ENCODE assay signal across 28 cellular contexts in the genomic region with DNA sequence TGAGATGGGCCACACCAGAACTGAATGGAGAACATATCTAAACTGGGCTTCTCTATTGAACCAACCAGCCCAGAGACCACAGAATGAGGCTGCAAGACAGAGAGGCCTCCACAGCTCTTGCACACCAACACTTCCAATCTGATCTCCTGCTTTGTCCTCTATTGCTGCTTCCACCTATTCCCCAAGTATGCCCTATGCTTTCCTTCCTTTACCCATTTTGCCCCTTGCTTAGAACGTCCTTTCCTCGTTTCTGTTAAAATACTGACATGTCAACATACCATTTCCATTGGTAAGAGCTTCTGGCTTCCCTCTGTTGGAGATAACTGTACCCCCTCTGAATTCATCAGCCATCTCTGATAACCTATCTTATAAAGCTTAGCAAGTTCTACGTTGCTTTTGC. TPM values are rescaled to one million over a fixed set of nuclear protein-coding genes. Genes with fewer than 3 reads are reported as not detected.
DNase-seq lines count a peak whose midpoint lies in the region; ATAC-seq and TF ChIP-seq lines count a peak whose summit lies in the region.
"Had no signal": no experiment of that assay in that cellular context is flagged by ENCODE, and none has a peak within 500 bp of the region (broad histone marks: within the 10 kb centered on the region; RNA-seq: fewer than 3 reads in every experiment).

No MANE protein-coding gene starts in this region.

- H3K27ac Mint-ChIP-seq in Calu3 (ENCODE audit: unreplicated experiment): no peak overlapping the region
- H3K27ac Mint-ChIP-seq in nephron progenitor cell: peak overlapping the region; percentile 36
- H3K27ac Mint-ChIP-seq: activated naive CD8-positive, alpha-beta T cell; activated T-helper 1 cell treated with anti-CD3 and anti-CD28 coated beads, Interleukin-12 subunit alpha, Interleukin-12 subunit beta, Interleukin-2, Interleukin-4 antibody, amounts not matched to agents 30 ng/mL and 10 ng/mL and 1 ng/mL, durations not matched to agents 14 hours and 24 hours and 36 hours; H9; memory B cell had no signal

- H3K4me3 ChIP-seq in NB4 (ENCODE audit: low read depth, low read length): peak overlapping the region; percentile 64
- peak overlapping the region in 55 of 59 donors; percentile 1 to 97 (median 87) for H3K4me3 ChIP-seq in dorsolateral prefrontal cortex
- H3K4me3 ChIP-seq: prostate gland, thyroid gland had no signal

- H3K9me3 Mint-ChIP-seq in Calu3 (ENCODE audit: low read depth, unreplicated experiment) (no peaks in the 10 kb centered on the region), nephron progenitor cell (no peaks in the 10 kb centered on the region)
- H3K9me3 Mint-ChIP-seq: activated T-helper 1 cell treated with anti-CD3 and anti-CD28 coated beads, Interleukin-12 subunit alpha, Interleukin-12 subunit beta, Interleukin-2, Interleukin-4 antibody, amounts not matched to agents 30 ng/mL and 10 ng/mL and 1 ng/mL, durations not matched to agents 14 hours and 24 hours and 36 hours; CD4-positive, alpha-beta memory T cell; H9; naive thymus-derived CD8-positive, alpha-beta T cell had no signal

- BruUV-seq in Calu3 (replicated peaks; lab: Mats Ljungman, UMichigan): no TSS peak

- H3K27me3 ChIP-seq in dorsolateral prefrontal cortex: no peaks in the 10 kb centered on the region
- H3K27me3 ChIP-seq: Peyer's patch, thyroid gland had no signal

- ATAC-seq in HG03175 (IDR thresholded peaks at IDR 0.05; ENCODE audit: unreplicated experiment): no peak
- ATAC-seq: naive thymus-derived CD8-positive, alpha-beta T cell had no signal

- peaks cover 21% of the 10 kb centered on the region for H3K36me3 Mint-ChIP-seq in Calu3 (ENCODE audit: insufficient read depth, unreplicated experiment)
- H3K36me3 Mint-ChIP-seq in nephron progenitor cell (ENCODE audit: low read depth): peaks cover 5% of the 10 kb centered on the region
- H3K36me3 Mint-ChIP-seq: memory B cell; naive thymus-derived CD8-positive, alpha-beta T cell had no signal

- no peak for TF ChIP-seq CTCF in Calu3 (IDR thresholded peaks at IDR 0.05; ENCODE audit: unreplicated experiment)
- TF ChIP-seq CTCF in NB4 (IDR thresholded peaks at IDR 0.05; ENCODE audit: low read depth, low read length): no peak
- no peak for TF ChIP-seq CTCF in dorsolateral prefrontal cortex (IDR thresholded peaks at IDR 0.05 in 54 of 56, conservative IDR thresholded peaks at IDR 0.05 in 2 of 56; ENCODE audit: low read depth in 1 of 56, partially characterized antibody in 56 of 56)
- TF ChIP-seq CTCF in nephron progenitor cell (IDR thresholded peaks at IDR 0.05): no peak

- CTCF ChIA-PET in Calu3 (lab: Charles Lee): interaction anchor here (5.4 kb wide), 1 partner anchor 92 kb away, joined by 29 read pairs; no protein-coding TSS in a partner anchor

- H3K4me3 Mint-ChIP-seq in Calu3 (ENCODE audit: low read depth, unreplicated experiment) (peak overlapping the region; percentile 25), nephron progenitor cell (peak overlapping the region; percentile 83)
- H3K4me3 Mint-ChIP-seq: memory B cell had no signal

- DNase-seq in Calu3 (no peak), NB4 (ENCODE audit: low read depth) (no peak), dorsolateral prefrontal cortex (no peak), nephron progenitor cell (no peak), NOMO-1 treated with DMSO at 0.1 percent for 48 hours (lab: John Stamatoyannopoulos, UW; ENCODE audit: unreplicated experiment) (no peak), dedifferentiated amniotic fluid mesenchymal stem cell (ENCODE audit: extremely low spot score) (no peak), NCI-H82 (lab: John Stamatoyannopoulos, UW) (no peak)
- DNase-seq: activated CD4-positive, alpha-beta T cell treated with anti-CD3 and anti-CD28 coated beads for 48 hours; CD4-positive, alpha-beta memory T cell; cerebellar nuclear complex; effector CD8-positive, alpha-beta T cell; H9; KG1; kidney glomerular epithelial cell; naive thymus-derived CD8-positive, alpha-beta T cell; NCI-H187 treated with DMSO at 0.1 percent for 48 hours; NCI-H2227 treated with DMSO at 0.1 percent for 48 hours; Peyer's patch; small intestine; stimulated activated CD4-positive, alpha-beta T cell treated with anti-CD3 and anti-CD28 coated beads, Interleukin-2, amount 100 ng/mL, for 48 hours; stimulated activated naive CD4-positive, alpha-beta T cell; T-helper 1 cell; thyroid gland had no signal

- no peak for TF ChIP-seq POLR2A in NB4 (IDR thresholded peaks at IDR 0.05; ENCODE audit: extremely low read depth, insufficient read length)

- intact Hi-C loops in Calu3 (cut with micrococcal nuclease; ENCODE audit: unreplicated experiment): loop anchor here (10.0 kb wide), 1 partner anchor 518 kb away; no protein-coding TSS in a partner anchor
- intact Hi-C loops in dorsolateral prefrontal cortex (cut with DNase I): no loop called here

- no peaks in the 10 kb centered on the region for H3K27me3 Mint-ChIP-seq in Calu3 (ENCODE audit: unreplicated experiment)
- peaks cover 7% of the 10 kb centered on the region for H3K27me3 Mint-ChIP-seq in nephron progenitor cell (ENCODE audit: low read depth, poor library complexity)
- H3K27me3 Mint-ChIP-seq: activated naive CD8-positive, alpha-beta T cell; memory B cell; naive thymus-derived CD8-positive, alpha-beta T cell had no signal

- H3K27ac ChIP-seq in dorsolateral prefrontal cortex: peak overlapping the region in 4 of 59 donors; percentile 6 to 17 (median 11)
- H3K27ac ChIP-seq: Peyer's patch, prostate gland, thyroid gland had no signal

- peaks cover 48% of the 10 kb centered on the region for H3K4me1 Mint-ChIP-seq in Calu3 (ENCODE audit: low read depth, unreplicated experiment)
- peaks cover 26% of the 10 kb centered on the region for H3K4me1 Mint-ChIP-seq in nephron progenitor cell

RNA-seq across cellular contexts. Expression of a gene that starts 2.8 kb away (rescaled TPM):
- total RNA-seq in Calu3 (2022): 8.4 and 9.4 TPM in 2 replicates
- 100 to 1,000 TPM in 1 of 120 experiments, 10 to 100 TPM in 119; 18.4 to 103 (median 59.5) TPM for total RNA-seq in dorsolateral prefrontal cortex
